Comparison of ENCODE assay signal across 24 cellular contexts in the genomic region with DNA sequence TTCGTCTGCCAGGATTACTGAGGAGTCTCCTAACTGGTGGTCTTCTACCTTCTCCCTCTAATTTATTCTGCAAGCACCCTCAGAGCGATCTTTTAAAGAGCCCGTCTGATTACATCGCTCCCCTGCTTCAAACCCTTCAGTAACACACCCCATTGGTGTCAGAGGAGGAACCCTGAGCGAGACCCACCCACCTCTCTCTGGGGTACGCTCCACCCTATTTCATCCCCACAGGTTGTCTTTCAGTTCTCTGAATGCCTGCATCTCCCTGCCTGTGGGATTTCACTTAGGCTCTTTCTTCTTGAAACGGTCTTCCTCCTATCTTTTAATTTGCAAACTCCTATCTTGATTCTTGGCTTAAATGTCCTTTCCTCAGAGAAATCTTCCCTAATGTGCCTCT. TPM values are rescaled to one million over a fixed set of nuclear protein-coding genes. Genes with fewer than 3 reads are reported as not detected.
DNase-seq lines count a peak whose midpoint lies in the region; ATAC-seq, FAIRE-seq and TF ChIP-seq lines count a peak whose summit lies in the region.
"Had no signal": no experiment of that assay in that cellular context is flagged by ENCODE, and none has a peak within 500 bp of the region (broad histone marks: within the 10 kb centered on the region; RNA-seq: fewer than 3 reads in every experiment).

No MANE protein-coding gene starts in this region.

- TF ChIP-seq CTCF in 22Rv1 (IDR thresholded peaks at IDR 0.05), result no peak
- no peak for TF ChIP-seq CTCF in WTC11 (IDR thresholded peaks at IDR 0.05)
- no peak for TF ChIP-seq CTCF in keratinocyte (optimal IDR thresholded peaks at IDR 0.05 in 1 of 3, IDR thresholded peaks at IDR 0.05 in 1 of 3, conservative IDR thresholded peaks at IDR 0.05 in 1 of 3; ENCODE audit: extremely low read depth in 1 of 3, insufficient read depth in 2 of 3, low read length in 3 of 3)
- no peak for TF ChIP-seq CTCF in transverse colon (IDR thresholded peaks at IDR 0.05)
- no peak for TF ChIP-seq CTCF in RWPE1 (conservative IDR thresholded peaks at IDR 0.05; ENCODE audit: low read depth)
- TF ChIP-seq CTCF in endodermal cell (conservative IDR thresholded peaks at IDR 0.05), result no peak

- H3K27ac Mint-ChIP-seq in WTC11 (peak overlapping the region; percentile 21), endodermal cell (no peak overlapping the region)
- H3K27ac Mint-ChIP-seq: CD4-positive, alpha-beta T cell had no signal

- ATAC-seq in WTC11, result peak; percentile 94
- ATAC-seq: GM12878, HepG2 had no signal

- FAIRE-seq in keratinocyte (lab: Jason Lieb, UNC) (peak; percentile 32), GM19239 (lab: Jason Lieb, UNC) (no peak)
- FAIRE-seq: A204.1, GM12878, GM18507, HepG2, RCC 7860 had no signal

- H3K9me1 ChIP-seq in keratinocyte (ENCODE audit: control insufficient read depth, extremely low read depth, insufficient read depth, low read length), result no peaks in the 10 kb centered on the region

- no peak overlapping the region for H3K4me3 Mint-ChIP-seq in WTC11
- H3K4me3 Mint-ChIP-seq in endodermal cell, result no peak overlapping the region
- H3K4me3 Mint-ChIP-seq: CD4-positive, alpha-beta T cell had no signal

- WGBS in transverse colon (ENCODE audit: low coverage in 1 of 2), 2 donors, result 67 to 69% methylated on average over 5 to 7 of the region's 7 CpGs
- 79% methylated on average over 5 to 7 of the region's 7 CpGs for WGBS in endodermal cell (ENCODE audit: insufficient coverage in 1 of 2, insufficient read length in 1 of 2), 2 experiments

- H3K36me3 Mint-ChIP-seq in WTC11 (peaks cover 4% of the 10 kb centered on the region; the same call in 1 of the 2 replicates), endodermal cell (ENCODE audit: low read depth) (no peaks in the 10 kb centered on the region)

- TF ChIP-seq EP300 in transverse colon (IDR thresholded peaks at IDR 0.05; ENCODE audit: low read depth), result no peak

- no peaks in the 10 kb centered on the region for H3K9me3 ChIP-seq in keratinocyte (ENCODE audit: control insufficient read depth, low read depth, low read length)
- H3K9me3 ChIP-seq in transverse colon, result no peaks in the 10 kb centered on the region
- peaks cover 4% of the 10 kb centered on the region for H3K9me3 ChIP-seq in endodermal cell (ENCODE audit: control insufficient read depth, low read length)
- H3K9me3 ChIP-seq: BE2C had no signal

- dilution Hi-C loops in keratinocyte (cut with MboI; ENCODE audit: extremely low pct_ligation_motif_present, low sequenced_read_pairs), result no loop called here

- peak overlapping the region; percentile 92 for H3K27ac ChIP-seq in 22Rv1
- peak overlapping the region; percentile 66 for H3K27ac ChIP-seq in keratinocyte (ENCODE audit: control insufficient read depth, insufficient read depth, low read length)
- H3K27ac ChIP-seq in transverse colon, result peak overlapping the region; percentile 25 to 53 (median 36)
- H3K27ac ChIP-seq in RWPE1, result no peak overlapping the region
- H3K27ac ChIP-seq in endodermal cell (ENCODE audit: low read depth, low read length), result no peak overlapping the region

- POLR2A ChIA-PET in WTC11 (lab: Charles Lee) (no interaction called here), RWPE1 (lab: Yijun Ruan, JAX; ENCODE audit: low non-redundant PET) (no interaction called here)

- DNase-seq in WTC11 (ENCODE audit: low spot score) (no peak), keratinocyte (ENCODE audit: low read depth, low spot score) (no peak), transverse colon (no peak), GM19239 (ENCODE audit: insufficient read length, low spot score) (no peak), RWPE1 (ENCODE audit: low spot score) (no peak), endodermal cell (no peak)
- DNase-seq: CD4-positive, alpha-beta T cell; KBM-7; NCI-H1105 treated with DMSO at 0.1 percent for 48 hours; NCI-H1694; NCI-H2107; NCI-H2227 treated with DMSO at 0.1 percent for 48 hours; NCI-H510A treated with DMSO at 0.1 percent for 48 hours; NCI-H774; Right ventricle myocardium superior had no signal

- CTCF ChIA-PET in WTC11 (lab: Charles Lee), result interaction anchor here (1.5 kb wide), 1 partner anchor 238 kb away, joined by 4 read pairs; no protein-coding TSS in a partner anchor
- CTCF ChIA-PET in RWPE1 (lab: Yijun Ruan, JAX), result no interaction called here

- H3K9me3 Mint-ChIP-seq in WTC11, result peaks cover 5% of the 10 kb centered on the region
- H3K9me3 Mint-ChIP-seq in endodermal cell, result peaks cover 7% of the 10 kb centered on the region
- H3K9me3 Mint-ChIP-seq: CD4-positive, alpha-beta T cell had no signal

- peaks cover 3% of the 10 kb centered on the region; the same call in 1 of the 2 replicates for H3K27me3 Mint-ChIP-seq in WTC11 (ENCODE audit: low read depth)
- peaks cover 25% of the 10 kb centered on the region for H3K27me3 Mint-ChIP-seq in endodermal cell (ENCODE audit: insufficient read depth)

- no peaks in the 10 kb centered on the region for H4K20me1 ChIP-seq in keratinocyte (ENCODE audit: control insufficient read depth, extremely low read depth, insufficient read depth, low read length)

- peaks cover 15% of the 10 kb centered on the region for H3K79me2 ChIP-seq in keratinocyte (ENCODE audit: control insufficient read depth, insufficient read depth, low read length)

- H3K4me1 ChIP-seq in keratinocyte (ENCODE audit: control insufficient read depth, extremely low read depth, insufficient read depth, low read length), result peaks cover 53% of the 10 kb centered on the region
- peaks cover 13 to 57% (median 32%) of the 10 kb centered on the region in 4 donors for H3K4me1 ChIP-seq in transverse colon
- H3K4me1 ChIP-seq in endodermal cell (ENCODE audit: control insufficient read depth, insufficient read depth, low read length), result peaks cover 6% of the 10 kb centered on the region

- peaks cover 41% of the 10 kb centered on the region for H3K4me1 Mint-ChIP-seq in WTC11
- peaks cover 19% of the 10 kb centered on the region for H3K4me1 Mint-ChIP-seq in endodermal cell

- H3K4me3 ChIP-seq in keratinocyte (ENCODE audit: control insufficient read depth in 2 of 3, extremely low read depth in 1 of 3, insufficient read depth in 2 of 3, low read depth in 1 of 3, low read length in 3 of 3) (peak overlapping the region; percentile 12 to 49 (median 25)), transverse colon (no peak overlapping the region), endodermal cell (ENCODE audit: low read length) (no peak overlapping the region)
- H3K4me3 ChIP-seq: GM12878, HAP-1 had no signal

- peaks cover 0 to 4% of the 10 kb centered on the region in 2 experiments for H3K36me3 ChIP-seq in keratinocyte (ENCODE audit: control insufficient read depth in 2 of 2, extremely low read depth in 1 of 2, insufficient read depth in 2 of 2, low read length in 2 of 2)
- no peaks in the 10 kb centered on the region for H3K36me3 ChIP-seq in transverse colon
- H3K36me3 ChIP-seq in endodermal cell (ENCODE audit: control insufficient read depth, insufficient read depth, low read length), result peaks cover 3% of the 10 kb centered on the region
- H3K36me3 ChIP-seq: BE2C, HAP-1 had no signal

- no peak for TF ChIP-seq POLR2A in transverse colon (IDR thresholded peaks at IDR 0.05)

- in situ Hi-C loops in transverse colon (cut with MboI; ENCODE audit: low pct_ligation_motif_present in 1 of 4, low pct_unique_long_range_greater_than_20kb in 1 of 4, low sequenced_read_pairs in 3 of 4), result no loop called here

- peak overlapping the region; percentile 87 for H3K4me2 ChIP-seq in keratinocyte (ENCODE audit: control insufficient read depth, extremely low read depth, insufficient read depth, low read depth, low read length)

- peak overlapping the region; percentile 87 for H2AFZ ChIP-seq in keratinocyte (ENCODE audit: control insufficient read depth, low read length)

- H3K9ac ChIP-seq in keratinocyte (ENCODE audit: control insufficient read depth, extremely low read depth, insufficient read depth, low read length) (peak overlapping the region; percentile 56), endodermal cell (ENCODE audit: extremely low read depth, low read length, poor library complexity, severe bottlenecking) (no peak overlapping the region)

- H3K27me3 ChIP-seq in keratinocyte (ENCODE audit: control insufficient read depth, extremely low read depth, insufficient read depth, low read length) (no peaks in the 10 kb centered on the region), transverse colon (no peaks in the 10 kb centered on the region), endodermal cell (ENCODE audit: control insufficient read depth, insufficient read depth, low read length, poor library complexity, severe bottlenecking) (no peaks in the 10 kb centered on the region)
- H3K27me3 ChIP-seq: BE2C had no signal

- intact Hi-C loops in transverse colon (cut with DNase I; ENCODE audit: low total_unique reads), result no loop called here

TF ChIP-seq in WTC11, 78 proteins besides CTCF, POLR2A, EP300 and RAD21:
- TF ChIP-seq, protein P1, sequence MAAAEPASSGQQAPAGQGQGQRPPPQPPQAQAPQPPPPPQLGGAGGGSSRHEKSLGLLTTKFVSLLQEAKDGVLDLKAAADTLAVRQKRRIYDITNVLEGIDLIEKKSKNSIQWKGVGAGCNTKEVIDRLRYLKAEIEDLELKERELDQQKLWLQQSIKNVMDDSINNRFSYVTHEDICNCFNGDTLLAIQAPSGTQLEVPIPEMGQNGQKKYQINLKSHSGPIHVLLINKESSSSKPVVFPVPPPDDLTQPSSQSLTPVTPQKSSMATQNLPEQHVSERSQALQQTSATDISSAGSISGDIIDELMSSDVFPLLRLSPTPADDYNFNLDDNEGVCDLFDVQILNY (CRISPR knock-in tag; IDR thresholded peaks at IDR 0.05), result no peak
- no peak for TF ChIP-seq CBFB (CRISPR knock-in tag; IDR thresholded peaks at IDR 0.05; ENCODE audit: low read depth)

RNA-seq across cellular contexts. Expression of gene C1orf21, which starts 39.4 kb away (rescaled TPM):
- total RNA-seq in WTC11 (2021) (20.1 to 28.5 TPM (median 22.9 TPM) in 3 replicates), transverse colon (10 to 100 TPM; 38.4 to 70.0 (median 62.4) TPM), endodermal cell (10 to 100 TPM in 1 of 2 donors, 1 to 10 TPM in 1; 9.1 to 10.2 TPM)
- 21.2 to 44.3 TPM (median 25.2 TPM) in 3 replicates for polyA plus RNA-seq in keratinocyte
- 34.9 TPM for polyA plus RNA-seq in keratinocyte (2011; ENCODE audit: low read depth)
- 25.5 and 52.3 TPM in 2 replicates for polyA plus RNA-seq in keratinocyte (2011; cell fraction: cytosol; rRNA removed)
- polyA plus RNA-seq in keratinocyte (2011; cell fraction: nucleus; rRNA removed), result 13.3 and 19.3 TPM in 2 replicates
- polyA plus RNA-seq in keratinocyte (2012; ENCODE audit: low replicate concordance), result 31.6 and 44.8 TPM in 2 replicates
- 2.3 to 16.9 TPM (median 11.9 TPM) in 3 replicates for polyA minus RNA-seq in keratinocyte
- polyA minus RNA-seq in keratinocyte (2011; cell fraction: cytosol; rRNA and poly(A)+ RNA removed), result 6.1 TPM
- 5.3 and 12.1 TPM in 2 replicates for polyA minus RNA-seq in keratinocyte (2011; cell fraction: nucleus; rRNA and poly(A)+ RNA removed)
- 31.1 TPM for polyA plus RNA-seq in endodermal cell (2013, experiment 1 of 2)
- polyA plus RNA-seq in endodermal cell (2013, experiment 2 of 2), result 26.2 TPM
- total RNA-seq: HepG2, OCI-LY7 had no signal
- polyA plus RNA-seq: HepG2 had no signal

Comparison
In these comparisons a context has a peak if more than half of its experiments do, and no peak if none do; other contexts are left out.
1. H3K27ac ChIP-seq: peak in 22Rv1 (single experiment), keratinocyte (single experiment) and transverse colon (4 of 4); none in RWPE1 (single experiment) and endodermal cell (single experiment).
2. H3K4me3 ChIP-seq: peak in keratinocyte (3 of 3); none in transverse colon (0 of 4) and endodermal cell (single experiment).